In the genomic region with DNA sequence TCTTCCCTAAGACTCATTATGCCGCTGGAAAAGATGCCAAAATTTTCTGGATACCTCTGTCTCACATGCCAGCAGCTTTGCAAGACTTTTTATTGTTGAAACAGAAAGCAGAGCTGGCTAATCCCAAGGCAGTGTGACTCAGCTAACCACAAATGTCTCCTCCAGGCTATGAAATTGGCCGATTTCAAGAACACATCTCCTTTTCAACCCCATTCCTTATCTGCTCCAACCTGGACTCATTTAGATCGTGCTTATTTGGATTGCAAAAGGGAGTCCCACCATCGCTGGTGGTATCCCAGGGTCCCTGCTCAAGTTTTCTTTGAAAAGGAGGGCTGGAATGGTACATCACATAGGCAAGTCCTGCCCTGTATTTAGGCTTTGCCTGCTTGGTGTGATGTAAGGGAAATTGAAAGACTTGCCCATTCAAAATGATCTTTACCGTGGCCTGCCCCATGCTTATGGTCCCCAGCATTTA, we compare ENCODE assay signal across 9 cellular contexts. TPM values are rescaled to one million over a fixed set of nuclear protein-coding genes. Genes with fewer than 3 reads are reported as not detected.
DNase-seq lines count a peak whose midpoint lies in the region; ATAC-seq, FAIRE-seq and TF ChIP-seq lines count a peak whose summit lies in the region.
"Had no signal": no experiment of that assay in that cellular context is flagged by ENCODE, and none has a peak within 500 bp of the region (broad histone marks: within the 10 kb centered on the region; RNA-seq: fewer than 3 reads in every experiment).

No MANE protein-coding gene starts in this region.

- no peak overlapping the region for H2AFZ ChIP-seq in astrocyte (ENCODE audit: low read depth, low read length)

- no peaks in the 10 kb centered on the region for H3K36me3 Mint-ChIP-seq in astrocyte (ENCODE audit: low read depth, unreplicated experiment)
- H3K36me3 Mint-ChIP-seq in natural killer cell, result no peaks in the 10 kb centered on the region

- H3K9me3 Mint-ChIP-seq in astrocyte (ENCODE audit: unreplicated experiment) (no peaks in the 10 kb centered on the region), natural killer cell (no peaks in the 10 kb centered on the region)

- FAIRE-seq in astrocyte (lab: Jason Lieb, UNC), result no peak
- no peak for FAIRE-seq in GM12891 (lab: Jason Lieb, UNC)
- FAIRE-seq: H1 had no signal

- DNase-seq in M059J (ENCODE audit: low read depth), result peak; percentile 95
- DNase-seq in astrocyte (ENCODE audit: low read depth), result peak; percentile 99
- no peak for DNase-seq in natural killer cell
- no peak for DNase-seq in cerebellum (ENCODE audit: low spot score)
- no peak for DNase-seq in NCI-H82 (lab: John Stamatoyannopoulos, UW)
- DNase-seq in GM12891 (ENCODE audit: insufficient read length, low spot score), result no peak

- H3K4me3 Mint-ChIP-seq in astrocyte (ENCODE audit: unreplicated experiment), result no peak overlapping the region
- no peak overlapping the region for H3K4me3 Mint-ChIP-seq in natural killer cell

- no peaks in the 10 kb centered on the region for H3K36me3 ChIP-seq in astrocyte (ENCODE audit: insufficient read depth, low read length)

- no peak overlapping the region for H3K27ac ChIP-seq in astrocyte (ENCODE audit: low read depth, low read length)

- no peaks in the 10 kb centered on the region for H3K9me3 ChIP-seq in astrocyte (ENCODE audit: insufficient read depth, low read depth, low read length)

- TF ChIP-seq POLR2A in GM12891 (IDR thresholded peaks at IDR 0.05; ENCODE audit: low read depth, low read length), result no peak

- H3K4me1 Mint-ChIP-seq in astrocyte (ENCODE audit: low read depth, unreplicated experiment) (peaks cover 10% of the 10 kb centered on the region), natural killer cell (peaks cover 11 to 13% of the 10 kb centered on the region in 2 donors)

- no peak for TF ChIP-seq CTCF in astrocyte (IDR thresholded peaks at IDR 0.05; ENCODE audit: insufficient read depth, low read depth, low read length)
- no peak for TF ChIP-seq CTCF in natural killer cell (IDR thresholded peaks at IDR 0.05)

- peaks cover 6% of the 10 kb centered on the region for H3K27me3 Mint-ChIP-seq in astrocyte (ENCODE audit: low read depth, unreplicated experiment)
- no peaks in the 10 kb centered on the region for H3K27me3 Mint-ChIP-seq in natural killer cell (ENCODE audit: low read depth in 2 of 2)

- intact Hi-C loops in natural killer cell (cut with micrococcal nuclease), result no loop called here

- H3K4me3 ChIP-seq in astrocyte (ENCODE audit: insufficient read depth, low read depth, low read length), result no peak overlapping the region

- H3K9ac ChIP-seq in astrocyte (ENCODE audit: low read length), result no peak overlapping the region

- peak; percentile 50 for ATAC-seq in GM18511 (IDR thresholded peaks at IDR 0.05; ENCODE audit: unreplicated experiment)
- ATAC-seq in natural killer cell, result peak in 2 of 3 donors; percentile 48 to 52
- no peak for ATAC-seq in GM21723 (IDR thresholded peaks at IDR 0.05; ENCODE audit: unreplicated experiment)

- H4K20me1 ChIP-seq in astrocyte (ENCODE audit: insufficient read depth, low read length), result no peaks in the 10 kb centered on the region

- H3K27ac Mint-ChIP-seq in astrocyte (ENCODE audit: unreplicated experiment) (peak overlapping the region; percentile 55), natural killer cell (no peak overlapping the region)

- peaks cover 9% of the 10 kb centered on the region for H3K4me1 ChIP-seq in astrocyte (ENCODE audit: insufficient read depth, low read length)

- peak overlapping the region; percentile 57 for H3K4me2 ChIP-seq in astrocyte (ENCODE audit: low read length)

- no peaks in the 10 kb centered on the region for H3K27me3 ChIP-seq in astrocyte (ENCODE audit: insufficient read depth, low read length)

- no peaks in the 10 kb centered on the region for H3K79me2 ChIP-seq in astrocyte (ENCODE audit: insufficient read depth, low read length)

TF ChIP-seq in GM12891, 5 proteins besides CTCF, POLR2A, EP300 and RAD21:
- TF ChIP-seq PAX5 (IDR thresholded peaks at IDR 0.05; ENCODE audit: insufficient read depth, low read length, severe bottlenecking) (no peak), TAF1 (IDR thresholded peaks at IDR 0.05; ENCODE audit: low read depth, low read length) (no peak), POLR2AphosphoS5 (IDR thresholded peaks at IDR 0.05; ENCODE audit: low read depth, low read length) (no peak), POU2F2 (IDR thresholded peaks at IDR 0.05; ENCODE audit: low read depth, low read length) (no peak)

RNA-seq across cellular contexts. Expression of gene DHRS9, which starts 26.3 kb away (rescaled TPM):
- total RNA-seq in M059J (2014; rRNA removed; shearing (Covaris generic)), result not detected in 2 replicates
- not detected in 2 replicates for total RNA-seq in astrocyte
- total RNA-seq in natural killer cell, result 1 to 10 TPM in 1 of 3 donors, not detected in 2; 2.4 TPM
- 0.64 TPM for total RNA-seq in cerebellum
- 0.14 TPM for polyA plus RNA-seq in GM12891 (2012; ENCODE audit: low read depth, missing spikeins)
- total RNA-seq: H1 had no signal
- polyA plus RNA-seq: H1 had no signal

Comparison
In these comparisons a context has a peak if more than half of its experiments do, and no peak if none do; other contexts are left out.
1. DNase-seq: peak in M059J (single experiment) and astrocyte (single experiment); none in natural killer cell (single experiment), cerebellum (single experiment), NCI-H82 (single experiment) and GM12891 (single experiment).